1 cellular context compared by ENCODE assay signal in the genomic region with DNA sequence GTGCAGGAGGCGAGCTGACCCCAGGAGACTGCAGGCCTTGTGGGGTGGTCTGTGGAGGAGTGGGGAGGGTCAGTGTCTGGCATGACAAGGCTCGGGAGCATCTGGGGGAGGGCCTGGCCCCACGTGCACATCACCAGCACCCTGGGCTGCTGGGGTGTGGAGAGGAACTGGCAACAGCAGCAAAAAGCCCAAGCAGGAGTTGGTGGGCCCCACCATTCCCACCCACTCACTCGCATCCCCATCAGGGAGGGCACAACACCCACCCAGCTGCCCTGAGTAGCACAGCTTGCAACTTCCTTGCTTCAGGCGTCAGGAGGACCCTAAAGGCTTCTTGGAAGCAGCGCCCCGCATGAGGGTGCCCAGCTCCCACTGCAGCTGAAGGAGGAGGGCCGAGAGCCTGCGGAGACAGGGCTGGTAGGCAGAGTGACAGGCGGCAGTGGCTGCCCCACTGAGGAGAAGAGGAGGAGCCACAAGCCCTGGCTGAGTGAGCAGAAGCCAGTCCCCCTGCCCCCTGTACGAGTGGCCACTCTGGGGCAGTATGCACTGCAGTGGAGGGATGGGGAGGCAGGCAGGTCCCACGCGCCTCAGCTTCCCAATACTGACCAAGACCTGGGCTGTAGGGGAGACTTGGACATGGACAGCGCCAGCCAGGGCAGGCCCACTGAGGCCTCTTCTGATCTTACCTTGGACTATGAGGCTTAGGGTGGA.
TF ChIP-seq lines count a peak whose summit lies in the region.

No MANE protein-coding gene starts in this region.

TF ChIP-seq in A549, 52 proteins besides CTCF, POLR2A, EP300 and RAD21 (continued from another document):
- TF ChIP-seq RCOR1 (IDR thresholded peaks at IDR 0.05; ENCODE audit: low read depth, low read length) (no peak), NFE2L2 (conservative IDR thresholded peaks at IDR 0.05; ENCODE audit: low read length) (no peak)
